Comparison of ENCODE assay signal across 16 cellular contexts in genomic region chr10:52780391-52781155, GRCh38. TPM values are rescaled to one million over a fixed set of nuclear protein-coding genes. Genes with fewer than 3 reads are reported as not detected.
DNase-seq lines count a peak whose midpoint lies in the region; ATAC-seq and TF ChIP-seq lines count a peak whose summit lies in the region.
"Had no signal": no experiment of that assay in that cellular context is flagged by ENCODE, and none has a peak within 500 bp of the region (broad histone marks: within the 10 kb centered on the region; RNA-seq: fewer than 3 reads in every experiment).

No MANE protein-coding gene starts in this region.

- TF ChIP-seq CTCF in SK-N-SH (IDR thresholded peaks at IDR 0.05): no peak
- TF ChIP-seq CTCF in type B pancreatic cell (conservative IDR thresholded peaks at IDR 0.05): peak; percentile 13
- peak in 1 of 6 experiments; percentile 2 for TF ChIP-seq CTCF in adrenal gland (IDR thresholded peaks at IDR 0.05)

- 23% methylated on average over 6 of the region's 6 CpGs for WGBS in SK-N-SH (ENCODE audit: low lambda C conversion rate)
- 30 to 46% (median 34%) methylated on average over 6 of the region's 6 CpGs for WGBS in adrenal gland, 4 donors

- H3K9ac ChIP-seq in SK-N-SH: no peak overlapping the region

- peaks cover 4% of the 10 kb centered on the region for H3K4me1 Mint-ChIP-seq in type B pancreatic cell (ENCODE audit: unreplicated experiment)
- no peaks in the 10 kb centered on the region for H3K4me1 Mint-ChIP-seq in activated naive CD8-positive, alpha-beta T cell treated with anti-CD3 and anti-CD28 coated beads for 36 hours

- no peak for TF ChIP-seq POLR2A in adrenal gland (IDR thresholded peaks at IDR 0.05)

- no peak overlapping the region for H3K4me3 Mint-ChIP-seq in type B pancreatic cell
- no peak overlapping the region for H3K4me3 Mint-ChIP-seq in activated naive CD8-positive, alpha-beta T cell treated with anti-CD3 and anti-CD28 coated beads for 36 hours
- H3K4me3 Mint-ChIP-seq: WTC11 had no signal

- H3K4me1 ChIP-seq in SK-N-SH (ENCODE audit: control insufficient read depth in 1 of 2, insufficient read depth in 2 of 2, low read depth in 1 of 2, low read length in 1 of 2): peaks cover 0 to 2% of the 10 kb centered on the region in 2 experiments; a peak in 1 of 4 replicates
- no peaks in the 10 kb centered on the region for H3K4me1 ChIP-seq in adrenal gland (replicated peaks in 1 of 2)
- H3K4me1 ChIP-seq: heart right ventricle, pancreas had no signal

- no peak for TF ChIP-seq EP300 in SK-N-SH (IDR thresholded peaks at IDR 0.05; ENCODE audit: borderline replicate concordance in 1 of 2, low read depth in 1 of 2, low read length in 1 of 2)

- H3K9me3 Mint-ChIP-seq in type B pancreatic cell: no peaks in the 10 kb centered on the region
- no peaks in the 10 kb centered on the region for H3K9me3 Mint-ChIP-seq in activated naive CD8-positive, alpha-beta T cell treated with anti-CD3 and anti-CD28 coated beads for 36 hours
- H3K9me3 Mint-ChIP-seq: WTC11 had no signal

- no peak overlapping the region for H3K27ac Mint-ChIP-seq in type B pancreatic cell
- no peak overlapping the region for H3K27ac Mint-ChIP-seq in activated naive CD8-positive, alpha-beta T cell treated with anti-CD3 and anti-CD28 coated beads for 36 hours
- H3K27ac Mint-ChIP-seq: WTC11 had no signal

- H3K27ac ChIP-seq in SK-N-SH (ENCODE audit: low read depth in 2 of 2, low read length in 1 of 2) (no peak overlapping the region), adrenal gland (no peak overlapping the region)
- H3K27ac ChIP-seq: heart right ventricle, pancreas had no signal

- CTCF ChIA-PET in SK-N-SH (lab: Yijun Ruan, JAX): interaction anchor here (0.6 to 5.6 kb wide), 39 partner anchors 8 to 1779 kb away, joined by 3 to 59 read pairs (median 4); partner anchors contain the start of gene DKK1

- no peak overlapping the region for H2AFZ ChIP-seq in SK-N-SH (ENCODE audit: low read depth)

- POLR2A ChIA-PET in SK-N-SH (lab: Yijun Ruan, JAX): interaction anchor here (0.6 kb wide), 1 partner anchor 547 kb away, joined by 4 read pairs; no protein-coding TSS in a partner anchor

- H3K79me2 ChIP-seq in SK-N-SH (ENCODE audit: insufficient read depth): no peaks in the 10 kb centered on the region

- peaks cover 3% of the 10 kb centered on the region for H3K27me3 Mint-ChIP-seq in type B pancreatic cell
- H3K27me3 Mint-ChIP-seq in activated naive CD8-positive, alpha-beta T cell treated with anti-CD3 and anti-CD28 coated beads for 36 hours: peaks cover 10% of the 10 kb centered on the region

- H3K27me3 ChIP-seq in SK-N-SH (ENCODE audit: insufficient read depth) (no peaks in the 10 kb centered on the region), adrenal gland (no peaks in the 10 kb centered on the region)
- H3K27me3 ChIP-seq: pancreas had no signal

- H3K4me3 ChIP-seq in SK-N-SH (ENCODE audit: low read depth in 2 of 2, low read length in 1 of 2): peak overlapping the region in 1 of 2 experiments; percentile 57; a peak in 1 of 4 replicates
- H3K4me3 ChIP-seq in adrenal gland: no peak overlapping the region
- H3K4me3 ChIP-seq: heart right ventricle, mucosa of descending colon, pancreas, smooth muscle cell had no signal

- ATAC-seq in SK-N-SH treated with all-trans-retinoic acid at 6 μM for 48 hours: peak; percentile 30
- peak; percentile 22 for ATAC-seq in GM21723 (IDR thresholded peaks at IDR 0.05; ENCODE audit: unreplicated experiment)
- peak; percentile 21 for ATAC-seq in HG03354 (IDR thresholded peaks at IDR 0.05; ENCODE audit: poor library complexity, severe bottlenecking, unreplicated experiment)

- TF ChIP-seq RAD21 in SK-N-SH (IDR thresholded peaks at IDR 0.05; ENCODE audit: low read length): no peak

- no peak overlapping the region for H3K4me2 ChIP-seq in SK-N-SH
- H3K4me2 ChIP-seq: smooth muscle cell had no signal

- H3K36me3 Mint-ChIP-seq in type B pancreatic cell: no peaks in the 10 kb centered on the region
- no peaks in the 10 kb centered on the region for H3K36me3 Mint-ChIP-seq in activated naive CD8-positive, alpha-beta T cell treated with anti-CD3 and anti-CD28 coated beads for 36 hours
- H3K36me3 Mint-ChIP-seq: WTC11 had no signal

- intact Hi-C loops in adrenal gland (cut with DNase I): no loop called here

- H4K20me1 ChIP-seq in SK-N-SH (ENCODE audit: insufficient read depth): no peaks in the 10 kb centered on the region

- DNase-seq in SK-N-SH: no peak
- no peak for DNase-seq in type B pancreatic cell (ENCODE audit: extremely low spot score, unreplicated experiment)
- no peak for DNase-seq in activated naive CD8-positive, alpha-beta T cell treated with anti-CD3 and anti-CD28 coated beads for 36 hours
- DNase-seq in adrenal gland: no peak
- no peak for DNase-seq in NCI-H226
- DNase-seq: GF-D8 had no signal

- H3K9me2 ChIP-seq in SK-N-SH: no peaks in the 10 kb centered on the region

- H3K36me3 ChIP-seq in SK-N-SH (replicated peaks in 1 of 2; ENCODE audit: control insufficient read depth in 1 of 2, insufficient read depth in 2 of 2, low read length in 1 of 2) (no peaks in the 10 kb centered on the region), adrenal gland (replicated peaks in 1 of 2) (no peaks in the 10 kb centered on the region)
- H3K36me3 ChIP-seq: heart right ventricle, pancreas had no signal

- H3K9me3 ChIP-seq in SK-N-SH (no peaks in the 10 kb centered on the region), adrenal gland (replicated peaks in 1 of 3) (no peaks in the 10 kb centered on the region)
- H3K9me3 ChIP-seq: mucosa of descending colon, pancreas had no signal

- no peaks in the 10 kb centered on the region for H3F3A ChIP-seq in SK-N-SH (replicated peaks; ENCODE audit: insufficient read depth)

TF ChIP-seq in SK-N-SH treated with all-trans-retinoic acid at 6 μM for 48 hours, 23 proteins besides CTCF, POLR2A, EP300 and RAD21 (continues in another document):
- TF ChIP-seq ZFP30 (CRISPR knock-in tag; IDR thresholded peaks at IDR 0.05): no peak
- no peak for TF ChIP-seq OSR1 (CRISPR knock-in tag; IDR thresholded peaks at IDR 0.05)
- TF ChIP-seq, protein P1, sequence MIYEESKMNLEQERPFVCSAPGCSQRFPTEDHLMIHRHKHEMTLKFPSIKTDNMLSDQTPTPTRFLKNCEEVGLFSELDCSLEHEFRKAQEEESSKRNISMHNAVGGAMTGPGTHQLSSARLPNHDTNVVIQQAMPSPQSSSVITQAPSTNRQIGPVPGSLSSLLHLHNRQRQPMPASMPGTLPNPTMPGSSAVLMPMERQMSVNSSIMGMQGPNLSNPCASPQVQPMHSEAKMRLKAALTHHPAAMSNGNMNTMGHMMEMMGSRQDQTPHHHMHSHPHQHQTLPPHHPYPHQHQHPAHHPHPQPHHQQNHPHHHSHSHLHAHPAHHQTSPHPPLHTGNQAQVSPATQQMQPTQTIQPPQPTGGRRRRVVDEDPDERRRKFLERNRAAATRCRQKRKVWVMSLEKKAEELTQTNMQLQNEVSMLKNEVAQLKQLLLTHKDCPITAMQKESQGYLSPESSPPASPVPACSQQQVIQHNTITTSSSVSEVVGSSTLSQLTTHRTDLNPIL (CRISPR knock-in tag; IDR thresholded peaks at IDR 0.05; ENCODE audit: low read depth): no peak

TF ChIP-seq in SK-N-SH, 30 proteins besides CTCF, POLR2A, EP300 and RAD21:
- TF ChIP-seq JUND (IDR thresholded peaks at IDR 0.05): no peak
- TF ChIP-seq, protein P2, sequence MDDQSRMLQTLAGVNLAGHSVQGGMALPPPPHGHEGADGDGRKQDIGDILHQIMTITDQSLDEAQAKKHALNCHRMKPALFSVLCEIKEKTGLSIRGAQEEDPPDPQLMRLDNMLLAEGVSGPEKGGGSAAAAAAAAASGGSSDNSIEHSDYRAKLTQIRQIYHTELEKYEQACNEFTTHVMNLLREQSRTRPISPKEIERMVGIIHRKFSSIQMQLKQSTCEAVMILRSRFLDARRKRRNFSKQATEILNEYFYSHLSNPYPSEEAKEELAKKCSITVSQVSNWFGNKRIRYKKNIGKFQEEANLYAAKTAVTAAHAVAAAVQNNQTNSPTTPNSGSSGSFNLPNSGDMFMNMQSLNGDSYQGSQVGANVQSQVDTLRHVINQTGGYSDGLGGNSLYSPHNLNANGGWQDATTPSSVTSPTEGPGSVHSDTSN (IDR thresholded peaks at IDR 0.05): no peak
- no peak for TF ChIP-seq RXRA (IDR thresholded peaks at IDR 0.05; ENCODE audit: borderline replicate concordance, low read depth)

RNA-seq across cellular contexts. Expression of gene MBL2, which starts 8.0 kb away (rescaled TPM):
- polyA plus RNA-seq in SK-N-SH (2012; rRNA removed) (not detected in 2 replicates), adrenal gland (under 1 TPM in 1 of 3 donors, not detected in 2; 0.04 TPM)
- not detected in 2 replicates for polyA plus RNA-seq in SK-N-SH (2012; cell fraction: cytosol; rRNA removed)
- polyA plus RNA-seq in SK-N-SH (2012; cell fraction: nucleus; rRNA removed): 0.01 TPM in 1 of 2 replicates, not detected in the other
- total RNA-seq in type B pancreatic cell (ENCODE audit: low replicate concordance) (not detected in 2 replicates), adrenal gland (under 1 TPM in 2 of 8 donors, not detected in 6; 0.07 to 0.08 TPM)
- total RNA-seq in activated naive CD8-positive, alpha-beta T cell treated with anti-CD3 and anti-CD28 coated beads for 36 hours: not detected
- total RNA-seq: epithelial cell of proximal tubule, heart right ventricle, mucosa of descending colon, subcutaneous adipose tissue, WTC11 had no signal
- polyA plus RNA-seq: heart right ventricle, pancreas, smooth muscle cell had no signal
